In the genomic region with DNA sequence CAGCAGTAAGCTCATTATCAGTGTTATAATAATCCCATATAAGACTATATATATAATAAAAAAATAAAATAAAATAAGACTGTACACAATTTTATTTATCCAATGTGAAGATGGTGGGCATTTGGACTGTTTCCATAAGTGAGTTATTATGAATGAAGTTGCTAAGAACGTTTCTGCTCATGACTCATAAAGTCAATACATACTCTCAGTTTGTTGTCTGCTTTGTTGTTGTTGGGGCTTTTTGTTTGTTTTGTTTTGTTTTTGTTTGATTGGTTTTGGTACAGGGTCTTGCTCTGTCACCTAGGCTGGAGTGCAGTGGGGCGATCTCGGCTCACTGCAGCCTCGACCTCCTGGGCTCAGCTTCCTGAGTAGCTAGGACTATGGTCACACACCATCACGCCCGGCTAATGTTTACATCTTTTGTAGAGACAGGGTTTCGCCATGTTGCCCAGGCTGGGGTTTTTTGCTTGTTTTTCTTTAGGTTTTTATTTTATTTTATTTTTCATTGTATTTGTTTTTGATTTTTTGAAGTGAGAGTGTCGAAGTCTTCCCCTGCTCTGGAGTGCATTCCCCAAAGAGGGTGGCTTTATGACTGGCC, we compare ENCODE assay signal across 1 cellular context.
TF ChIP-seq lines count a peak whose summit lies in the region.

No MANE protein-coding gene starts in this region.

TF ChIP-seq in endothelial cell of umbilical vein, 7 proteins besides CTCF, POLR2A, EP300 and RAD21:
- TF ChIP-seq, protein P1, sequence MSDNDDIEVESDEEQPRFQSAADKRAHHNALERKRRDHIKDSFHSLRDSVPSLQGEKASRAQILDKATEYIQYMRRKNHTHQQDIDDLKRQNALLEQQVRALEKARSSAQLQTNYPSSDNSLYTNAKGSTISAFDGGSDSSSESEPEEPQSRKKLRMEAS (IDR thresholded peaks at IDR 0.05; ENCODE audit: insufficient read depth, insufficient read length) = no peak
- TF ChIP-seq EZH2 (IDR thresholded peaks at IDR 0.05; ENCODE audit: borderline replicate concordance, low read depth, low read length, severe bottlenecking) (no peak), MYC (IDR thresholded peaks at IDR 0.05; ENCODE audit: low read depth, low read length) (no peak), JUN (IDR thresholded peaks at IDR 0.05; ENCODE audit: borderline replicate concordance, insufficient read depth, insufficient read length, low read depth) (no peak), POLR2AphosphoS5 (IDR thresholded peaks at IDR 0.05; ENCODE audit: insufficient read depth, low read depth, low read length) (no peak), GATA2 (IDR thresholded peaks at IDR 0.05; ENCODE audit: insufficient read depth, insufficient read length, low read depth, low read length) (no peak), FOS (IDR thresholded peaks at IDR 0.05; ENCODE audit: borderline replicate concordance, insufficient read depth, low read length) (no peak)
